Comparison of ENCODE assay signal across 8 cellular contexts in the genomic region with DNA sequence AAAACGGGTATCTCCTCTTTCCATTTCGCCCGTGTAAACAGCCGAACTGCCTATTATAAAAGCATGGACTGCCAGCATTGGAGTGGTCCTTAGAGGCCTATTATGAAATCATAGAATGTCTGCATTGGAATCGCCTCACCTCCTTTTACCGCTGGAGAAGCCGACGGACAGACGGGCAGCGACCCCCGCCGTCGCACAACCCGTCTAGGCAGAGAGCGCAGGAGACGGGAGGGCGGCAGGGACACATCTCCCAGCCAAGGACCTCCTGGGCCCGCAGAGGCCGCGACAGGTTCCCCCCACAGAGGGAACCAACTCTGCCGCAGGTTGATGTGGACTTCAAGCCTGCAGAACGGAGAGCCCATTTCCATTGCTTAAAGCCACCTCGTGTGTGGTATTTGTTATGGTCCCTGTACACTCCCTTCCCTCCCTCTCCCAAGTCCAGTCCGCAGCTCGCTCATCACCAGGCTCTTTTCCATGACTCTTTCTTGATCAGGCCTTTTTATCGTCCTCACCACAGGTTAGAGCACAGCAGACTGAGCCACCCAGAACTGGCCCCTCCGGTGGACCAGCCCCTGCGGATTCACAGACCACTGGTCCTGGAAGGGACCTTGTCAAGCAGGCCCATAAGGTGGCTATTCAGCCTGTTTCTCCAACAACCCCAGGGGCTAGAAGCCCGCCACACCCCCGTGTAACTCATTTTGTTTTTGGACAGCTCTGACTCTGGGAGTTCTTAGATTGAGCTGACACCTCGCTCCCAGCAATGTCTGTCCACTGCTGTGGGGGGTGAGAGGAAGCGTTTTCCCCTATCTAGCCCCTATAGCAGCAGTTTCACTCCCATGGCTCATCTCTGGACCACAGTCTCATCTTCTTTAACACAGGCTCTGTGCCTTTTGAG. TPM values are rescaled to one million over a fixed set of nuclear protein-coding genes. Genes with fewer than 3 reads are reported as not detected.
A peak's percentile ranks its signal among the peaks of the same experiment; 100 is the strongest.
DNase-seq lines count a peak whose midpoint lies in the region; TF ChIP-seq lines count a peak whose summit lies in the region.

No MANE protein-coding gene starts in this region.

- H3K79me2 ChIP-seq in mesendoderm (ENCODE audit: control insufficient read depth, insufficient read depth, low read length), result peaks cover 13% of the 10 kb centered on the region

- peak overlapping the region; percentile 75 for H3K9ac ChIP-seq in mesendoderm (ENCODE audit: low read length)

- H3K23ac ChIP-seq in mesendoderm (ENCODE audit: low read length), result no peak overlapping the region

- TF ChIP-seq CTCF in NB4 (IDR thresholded peaks at IDR 0.05; ENCODE audit: low read depth, low read length) (no peak), uterus (IDR thresholded peaks at IDR 0.05) (no peak)

- no peak overlapping the region for H3K18ac ChIP-seq in mesendoderm (ENCODE audit: low read length)

- WGBS in mesendoderm (ENCODE audit: extremely low coverage, insufficient coverage, low lambda C conversion rate), result no CpG with 5 or more reads among the region's 32 CpGs

- H3K27me3 ChIP-seq in mesendoderm (ENCODE audit: insufficient read depth, low read length, poor library complexity) (no peaks in the 10 kb centered on the region), uterus (no peaks in the 10 kb centered on the region)

- peaks cover 4% of the 10 kb centered on the region for H3K4me1 ChIP-seq in mesendoderm (ENCODE audit: control insufficient read depth, low read depth, low read length)
- H3K4me1 ChIP-seq in uterus, result peaks cover 6 to 10% of the 10 kb centered on the region in 2 donors

- H3K4me3 ChIP-seq in NB4 (ENCODE audit: low read depth, low read length), result peak overlapping the region; percentile 76
- peak overlapping the region; percentile 76 for H3K4me3 ChIP-seq in mesendoderm (ENCODE audit: low read length)
- H3K4me3 ChIP-seq in uterus, result peak overlapping the region; percentile 78 to 98

- peak overlapping the region; percentile 82 for H3K56ac ChIP-seq in mesendoderm (ENCODE audit: low read length)

- H3K4ac ChIP-seq in mesendoderm (ENCODE audit: low read depth, low read length), result no peak overlapping the region

- DNase-seq in NCI-H146 treated with DMSO at 0.1 percent for 48 hours (lab: John Stamatoyannopoulos, UW; ENCODE audit: unreplicated experiment) (peak; percentile 55), NCI-H146 (lab: John Stamatoyannopoulos, UW) (no peak), NB4 (ENCODE audit: low read depth) (no peak), mesendoderm (peak; percentile 61), uterus (peak; percentile 22 to 38), COLO829 (ENCODE audit: low spot score) (no peak), globus pallidus (ENCODE audit: low spot score) (no peak)

- H4K8ac ChIP-seq in mesendoderm (ENCODE audit: low read depth, low read length), result no peak overlapping the region

- H3K27ac ChIP-seq in cingulate gyrus (ENCODE audit: low read depth, low read length) (peak overlapping the region; percentile 65), mesendoderm (ENCODE audit: low read depth, low read length) (no peak overlapping the region), uterus (peak overlapping the region; percentile 88 to 90)

- no peak overlapping the region for H2BK120ac ChIP-seq in mesendoderm (ENCODE audit: low read depth, low read length)

- no peaks in the 10 kb centered on the region for H3K9me3 ChIP-seq in uterus

- TF ChIP-seq POLR2A in NB4 (IDR thresholded peaks at IDR 0.05; ENCODE audit: extremely low read depth, insufficient read length) (no peak), uterus (IDR thresholded peaks at IDR 0.05) (no peak)

- no peak overlapping the region for H2BK15ac ChIP-seq in mesendoderm (replicated peaks; ENCODE audit: low read depth)

- no peak overlapping the region for H4K5ac ChIP-seq in mesendoderm (ENCODE audit: low read length)

- H3K36me3 ChIP-seq in mesendoderm (ENCODE audit: control insufficient read depth, insufficient read depth, low read length) (no peaks in the 10 kb centered on the region), uterus (no peaks in the 10 kb centered on the region)

- H2BK5ac ChIP-seq in mesendoderm (ENCODE audit: low read length), result no peak overlapping the region

- H3K79me1 ChIP-seq in mesendoderm (ENCODE audit: low read length), result peaks cover 5% of the 10 kb centered on the region

- intact Hi-C loops in uterus (cut with DNase I; ENCODE audit: low total_unique reads), result no loop called here

- H3K4me2 ChIP-seq in mesendoderm (ENCODE audit: low read length), result peak overlapping the region; percentile 90

- no peak overlapping the region for H2AK5ac ChIP-seq in mesendoderm (ENCODE audit: low read length)

RNA-seq across cellular contexts. Expression of a gene that starts 0.8 kb away (rescaled TPM):
- 20.5 TPM for polyA plus RNA-seq in mesendoderm (2013, experiment 1 of 2)
- 20.5 TPM for polyA plus RNA-seq in mesendoderm (2013, experiment 2 of 2)
- total RNA-seq in uterus, result 100 to 1,000 TPM in 2 of 4 donors, 10 to 100 TPM in 2; 48.2 to 248 (median 106) TPM

RNA-seq across cellular contexts. Expression of a gene that starts 39.9 kb away (rescaled TPM):
- 0.07 TPM for polyA plus RNA-seq in mesendoderm (2013, experiment 1 of 2)
- polyA plus RNA-seq in mesendoderm (2013, experiment 2 of 2), result 0.04 TPM
- total RNA-seq in uterus, result 100 to 1,000 TPM in 3 of 4 donors, 1 to 10 TPM in 1; 8.5 to 924 (median 281) TPM

Comparison
In these comparisons a context has a peak if more than half of its experiments do, and no peak if none do; other contexts are left out.
1. DNase-seq: peak in NCI-H146 treated with DMSO at 0.1 percent for 48 hours (single experiment), mesendoderm (single experiment) and uterus (2 of 2); none in NCI-H146 (single experiment), NB4 (single experiment), COLO829 (single experiment) and globus pallidus (single experiment).
2. Peak in every context shown above with its lines, with median percentiles within 50 percentile points of each other: H3K4me3 ChIP-seq.